8 cellular contexts compared by ENCODE assay signal in the genomic region with DNA sequence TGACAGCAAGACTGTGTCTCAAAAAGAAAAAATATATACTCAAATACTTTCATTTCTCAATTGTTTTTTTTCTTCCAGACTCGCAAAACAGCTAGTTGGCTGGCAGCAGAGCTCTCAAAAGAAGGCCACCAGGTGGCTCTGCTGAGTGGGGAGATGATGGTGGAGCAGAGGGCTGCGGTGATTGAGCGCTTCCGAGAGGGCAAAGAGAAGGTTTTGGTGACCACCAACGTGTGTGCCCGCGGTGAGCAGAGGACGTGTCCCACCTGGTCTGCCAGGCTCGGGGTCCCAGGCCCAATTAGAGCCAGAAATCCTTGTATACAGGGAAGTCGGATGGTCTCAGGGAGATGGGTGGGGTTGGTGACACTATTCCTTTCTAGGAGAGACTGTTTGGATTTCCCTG. TPM values are rescaled to one million over a fixed set of nuclear protein-coding genes. Genes with fewer than 3 reads are reported as not detected.
A peak's percentile ranks its signal among the peaks of the same experiment; 100 is the strongest.
DNase-seq lines count a peak whose midpoint lies in the region; ATAC-seq and TF ChIP-seq lines count a peak whose summit lies in the region.
"Not testable (repeated sequence)": the region's sequence is repeated elsewhere in the genome, so short reads cannot be mapped to it uniquely, and the experiment has no call there.

No MANE protein-coding gene starts in this region.

- peak; percentile 23 for DNase-seq in DMS53 (lab: John Stamatoyannopoulos, UW)
- peak; percentile 37 for DNase-seq in KBM-7
- DNase-seq in T-helper 2 cell: peak in 4 of 5 experiments; percentile 14 to 64 (median 22)
- DNase-seq in activated T-helper 2 cell treated with anti-CD3 and anti-CD28 coated beads, Interferon-gamma antibody, Interleukin-2, Interleukin-4, amounts not matched to agents 10 μg/mL and 5 μg/mL and 100 μg/mL, durations not matched to agents 14 hours and 24 hours and 36 hours (ENCODE audit: low spot score): peak; percentile 21
- DNase-seq in dermis blood vessel endothelial cell: peak; percentile 59
- DNase-seq in right cardiac atrium: peak in 2 of 3 donors; percentile 65 to 72
- peak in 1 of 2 donors; percentile 30 for DNase-seq in thyroid gland

- not testable (repeated sequence) for H3K4me1 Mint-ChIP-seq in activated T-helper 2 cell treated with anti-CD3 and anti-CD28 coated beads, Interferon-gamma antibody, Interleukin-2, Interleukin-4, amounts not matched to agents 10 μg/mL and 5 μg/mL and 100 μg/mL, durations not matched to agents 14 hours and 24 hours and 36 hours (ENCODE audit: low read depth)

- not testable (repeated sequence) for TF ChIP-seq POLR2A in thyroid gland (IDR thresholded peaks at IDR 0.05)

- not testable (repeated sequence) for H3K27me3 Mint-ChIP-seq in activated T-helper 2 cell treated with anti-CD3 and anti-CD28 coated beads, Interferon-gamma antibody, Interleukin-2, Interleukin-4, amounts not matched to agents 10 μg/mL and 5 μg/mL and 100 μg/mL, durations not matched to agents 14 hours and 24 hours and 36 hours (ENCODE audit: low read depth)

- TF ChIP-seq CTCF in neutrophil (IDR thresholded peaks at IDR 0.05) (peak; percentile 28), thyroid gland (IDR thresholded peaks at IDR 0.05) (peak in 5 of 6 experiments; percentile 15 to 63 (median 44))

- peaks cover 70% of the 10 kb centered on the region for H3K36me3 Mint-ChIP-seq in activated T-helper 2 cell treated with anti-CD3 and anti-CD28 coated beads, Interferon-gamma antibody, Interleukin-2, Interleukin-4, amounts not matched to agents 10 μg/mL and 5 μg/mL and 100 μg/mL, durations not matched to agents 14 hours and 24 hours and 36 hours (ENCODE audit: low read depth)

- 39% methylated on average over 10 of the region's 10 CpGs for WGBS in right cardiac atrium
- 63 to 65% methylated on average over 10 of the region's 10 CpGs for WGBS in thyroid gland, 2 donors

- not testable (repeated sequence) for H3K4me1 ChIP-seq in right cardiac atrium (ENCODE audit: control insufficient read depth, insufficient read depth, low read length); neutrophil (ENCODE audit: control insufficient read depth in 1 of 2, insufficient read depth in 1 of 2, low read depth in 1 of 2, low read length in 1 of 2); thyroid gland

- not testable (repeated sequence) for H3K4me3 Mint-ChIP-seq in activated T-helper 2 cell treated with anti-CD3 and anti-CD28 coated beads, Interferon-gamma antibody, Interleukin-2, Interleukin-4, amounts not matched to agents 10 μg/mL and 5 μg/mL and 100 μg/mL, durations not matched to agents 14 hours and 24 hours and 36 hours (ENCODE audit: low read depth)

- not testable (repeated sequence) for H3K27ac ChIP-seq in right cardiac atrium (ENCODE audit: low read length); neutrophil; thyroid gland

- not testable (repeated sequence) for H3K9me3 Mint-ChIP-seq in activated T-helper 2 cell treated with anti-CD3 and anti-CD28 coated beads, Interferon-gamma antibody, Interleukin-2, Interleukin-4, amounts not matched to agents 10 μg/mL and 5 μg/mL and 100 μg/mL, durations not matched to agents 14 hours and 24 hours and 36 hours

- not testable (repeated sequence) for H3K9me3 ChIP-seq in right cardiac atrium (ENCODE audit: control insufficient read depth, low read length); neutrophil; thyroid gland

- not testable (repeated sequence) for H3K27ac Mint-ChIP-seq in activated T-helper 2 cell treated with anti-CD3 and anti-CD28 coated beads, Interferon-gamma antibody, Interleukin-2, Interleukin-4, amounts not matched to agents 10 μg/mL and 5 μg/mL and 100 μg/mL, durations not matched to agents 14 hours and 24 hours and 36 hours

- in situ Hi-C loops in KBM-7 (cut with MboI; ENCODE audit: low pct_unique_long_range_greater_than_20kb, low sequenced_read_pairs): not testable (repeated sequence)

- H3K36me3 ChIP-seq in neutrophil: peaks cover 28% of the 10 kb centered on the region
- H3K36me3 ChIP-seq in thyroid gland: peaks cover 41 to 76% of the 10 kb centered on the region in 2 donors

- ATAC-seq in right cardiac atrium: peak; percentile 67 to 79

- not testable (repeated sequence) for H3K4me3 ChIP-seq in right cardiac atrium (ENCODE audit: low read length); neutrophil (ENCODE audit: low read depth in 1 of 2, low read length in 1 of 2); thyroid gland (replicated peaks in 1 of 3)

- H3K27me3 ChIP-seq in right cardiac atrium (ENCODE audit: control insufficient read depth, insufficient read depth); neutrophil; thyroid gland: not testable (repeated sequence)

- intact Hi-C loops in activated T-helper 2 cell treated with anti-CD3 and anti-CD28 coated beads, Interferon-gamma antibody, Interleukin-2, Interleukin-4, amounts not matched to agents 10 μg/mL and 5 μg/mL and 100 μg/mL, durations not matched to agents 14 hours and 24 hours and 36 hours (cut with micrococcal nuclease); thyroid gland (cut with DNase I): not testable (repeated sequence)
- intact Hi-C loops in right cardiac atrium (cut with DNase I): loop anchor here in 2 of 4 donors (10.0 kb wide), 2 partner anchors 155 to 285 kb away; a partner anchor contains a TSS

RNA-seq across cellular contexts. Expression of a gene that starts 23.4 kb away (rescaled TPM):
- 55.8 and 58.5 TPM in 2 replicates for total RNA-seq in activated T-helper 2 cell treated with anti-CD3 and anti-CD28 coated beads, Interferon-gamma antibody, Interleukin-2, Interleukin-4, amounts not matched to agents 10 μg/mL and 5 μg/mL and 100 μg/mL, durations not matched to agents 14 hours and 24 hours and 36 hours
- total RNA-seq in dermis blood vessel endothelial cell: 40.2 and 50.5 TPM in 2 replicates
- total RNA-seq in right cardiac atrium: 10 to 100 TPM; 23.0 to 26.2 (median 24.2) TPM
- 18.4 TPM for polyA plus RNA-seq in right cardiac atrium
- 100 to 1,000 TPM in 1 of 4 donors, 10 to 100 TPM in 3; 52.5 to 100 (median 66.1) TPM for total RNA-seq in thyroid gland
